ENCODE assay signal across 16 cellular contexts in the genomic region with DNA sequence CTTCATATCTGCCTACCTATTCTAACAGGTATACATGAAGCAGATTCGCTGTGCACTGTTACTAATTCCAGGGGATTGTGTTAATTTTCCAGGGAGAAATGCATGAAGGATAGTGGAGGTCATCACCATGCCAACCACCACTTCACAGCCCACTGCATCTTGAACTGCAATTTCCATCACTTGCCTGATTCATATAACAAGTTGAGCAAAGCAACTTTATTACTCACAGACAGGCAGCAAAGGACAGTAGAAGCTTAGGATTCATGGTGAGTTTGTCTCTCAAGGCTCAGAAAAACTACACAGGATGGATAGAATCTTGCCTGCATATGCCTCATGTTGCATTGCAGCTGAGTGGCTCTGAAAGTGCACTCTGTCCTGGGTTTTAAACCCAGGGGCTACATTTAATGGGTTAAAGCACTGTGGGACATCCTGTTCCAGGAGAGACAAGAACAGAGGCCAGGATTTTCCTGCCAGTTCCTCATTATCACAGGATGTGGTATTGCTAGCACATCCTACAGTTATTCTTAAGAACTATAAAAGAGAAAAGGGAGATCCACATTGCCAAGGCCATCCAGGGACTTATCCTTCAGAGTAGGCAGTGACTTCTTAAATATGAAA.
DNase-seq lines count a peak whose midpoint lies in the region; ATAC-seq lines count a peak whose summit lies in the region.
"Had no signal": no experiment of that assay in that cellular context is flagged by ENCODE, and none has a peak within 500 bp of the region (broad histone marks: within the 10 kb centered on the region; RNA-seq: fewer than 3 reads in every experiment).

No MANE protein-coding gene starts in this region.

- peaks cover 13% of the 10 kb centered on the region for H3K4me1 ChIP-seq in ACC112 (ENCODE audit: control insufficient read depth, insufficient read depth, low read length, unreplicated experiment)
- peaks cover 13% of the 10 kb centered on the region for H3K4me1 ChIP-seq in CD4-positive, alpha-beta memory T cell (ENCODE audit: insufficient read depth, low read length)

- H3K27me3 ChIP-seq in ACC112 (ENCODE audit: insufficient read depth, low read length): peaks cover 9% of the 10 kb centered on the region; the same call in 1 of the 2 replicates
- H3K27me3 ChIP-seq in CD4-positive, alpha-beta memory T cell (ENCODE audit: insufficient read depth, low read length): no peaks in the 10 kb centered on the region

- H2AFZ ChIP-seq in ACC112 (ENCODE audit: low read length, unreplicated experiment): no peak overlapping the region

- no peak overlapping the region for H3K4me3 Mint-ChIP-seq in CD4-positive, alpha-beta memory T cell

- no peaks in the 10 kb centered on the region for H3K36me3 Mint-ChIP-seq in CD4-positive, alpha-beta memory T cell

- no peaks in the 10 kb centered on the region for H3K9me3 ChIP-seq in CD4-positive, alpha-beta memory T cell (ENCODE audit: control insufficient read depth in 1 of 2, low read length in 2 of 2)

- H3K27me3 Mint-ChIP-seq in CD4-positive, alpha-beta memory T cell: no peaks in the 10 kb centered on the region

- no peak for ATAC-seq in GM19324 (IDR thresholded peaks at IDR 0.05; ENCODE audit: low FRiP score, unreplicated experiment)
- ATAC-seq: HepG2; left colon; naive thymus-derived CD8-positive, alpha-beta T cell had no signal

- no peak for DNase-seq in CD4-positive, alpha-beta memory T cell
- DNase-seq in RPMI7951 (ENCODE audit: low read depth) (peak; percentile 89), fibroblast of gingiva (ENCODE audit: low read depth) (peak; percentile 17), NCI-H146 treated with DMSO at 0.1 percent for 48 hours (lab: John Stamatoyannopoulos, UW; ENCODE audit: unreplicated experiment) (no peak), SW 1271 (lab: John Stamatoyannopoulos, UW) (no peak), posterior cingulate gyrus (no peak)
- DNase-seq: effector CD8-positive, alpha-beta T cell; left colon; naive thymus-derived CD8-positive, alpha-beta T cell; NCI-H1417 treated with DMSO at 0.1 percent for 48 hours; NCI-H446 treated with DMSO at 0.1 percent for 48 hours; T-helper 9 cell had no signal

- peak overlapping the region in 4 of 7 donors; percentile 8 to 67 (median 44) for H3K27ac Mint-ChIP-seq in CD4-positive, alpha-beta memory T cell

- POLR2A ChIA-PET in CD4-positive, alpha-beta memory T cell (lab: Charles Lee; ENCODE audit: partially characterized antibody): interaction anchor here (1.1 to 6.6 kb wide), 2 partner anchors 186 to 198 kb away, joined by 5 to 63 read pairs; no protein-coding TSS in a partner anchor

- peaks cover 7 to 24% (median 15%) of the 10 kb centered on the region in 4 donors for H3K4me1 Mint-ChIP-seq in CD4-positive, alpha-beta memory T cell

- 0 out of 2 replicates have a peak overlapping the region, but pooled peaks have one; percentile 13 for H3K27ac ChIP-seq in ACC112 (ENCODE audit: low read depth, low read length)
- H3K27ac ChIP-seq in CD4-positive, alpha-beta memory T cell (ENCODE audit: low read depth, low read length): no peak overlapping the region
- H3K27ac ChIP-seq: skin epidermis had no signal

- CTCF ChIA-PET in CD4-positive, alpha-beta memory T cell (lab: Charles Lee; ENCODE audit: partially characterized antibody): no interaction called here

- no peaks in the 10 kb centered on the region for H3K9me3 Mint-ChIP-seq in CD4-positive, alpha-beta memory T cell
- H3K9me3 Mint-ChIP-seq: naive thymus-derived CD8-positive, alpha-beta T cell had no signal

- no peak overlapping the region for H3K4me3 ChIP-seq in ACC112 (ENCODE audit: low read depth, low read length)
- no peak overlapping the region for H3K4me3 ChIP-seq in CD4-positive, alpha-beta memory T cell (ENCODE audit: low read length in 2 of 2)
- H3K4me3 ChIP-seq: skin epidermis had no signal

- no peaks in the 10 kb centered on the region for H3K79me2 ChIP-seq in ACC112 (ENCODE audit: control insufficient read depth, insufficient read depth, low read length, unreplicated experiment)

- H3K36me3 ChIP-seq in ACC112 (ENCODE audit: insufficient read depth, low read length): no peaks in the 10 kb centered on the region
- H3K36me3 ChIP-seq in CD4-positive, alpha-beta memory T cell (ENCODE audit: insufficient read depth, low read length): no peaks in the 10 kb centered on the region

- intact Hi-C loops in CD4-positive, alpha-beta memory T cell (cut with micrococcal nuclease): no loop called here
- intact Hi-C loops in posterior cingulate gyrus (cut with DNase I): no loop called here

Comparison
In these comparisons a context has a peak if more than half of its experiments do, and no peak if none do; other contexts are left out.
1. DNase-seq: peak in RPMI7951 (single experiment) and fibroblast of gingiva (single experiment); none in CD4-positive, alpha-beta memory T cell (0 of 5), NCI-H146 treated with DMSO at 0.1 percent for 48 hours (single experiment), SW 1271 (0 of 2) and posterior cingulate gyrus (0 of 10).